9 cellular contexts compared by ENCODE assay signal in genomic region chr11:34208266-34209135, GRCh38.
A peak's percentile ranks its signal among the peaks of the same experiment; 100 is the strongest.
DNase-seq lines count a peak whose midpoint lies in the region; ATAC-seq lines count a peak whose summit lies in the region.
"Had no signal": no experiment of that assay in that cellular context is flagged by ENCODE, and none has a peak within 500 bp of the region (broad histone marks: within the 10 kb centered on the region; RNA-seq: fewer than 3 reads in every experiment).

No MANE protein-coding gene starts in this region.

- POLR2A ChIA-PET in activated CD4-positive, alpha-beta T cell treated with anti-CD3 and anti-CD28 coated beads for 36 hours (lab: Charles Lee) = no interaction called here

- no peaks in the 10 kb centered on the region for H3K9me3 Mint-ChIP-seq in activated CD4-positive, alpha-beta T cell treated with anti-CD3 and anti-CD28 coated beads for 36 hours (ENCODE audit: low read depth)
- no peaks in the 10 kb centered on the region for H3K9me3 Mint-ChIP-seq in dendritic cell treated with granulocyte-macrophage colony-stimulating factor and Interleukin-4, amounts not matched to agents 40 ng/mL and 50 ng/mL, for 4 days
- H3K9me3 Mint-ChIP-seq: naive B cell had no signal

- peak; percentile 43 for DNase-seq in activated CD4-positive, alpha-beta T cell treated with anti-CD3 and anti-CD28 coated beads for 36 hours
- DNase-seq in activated CD4-positive, alpha-beta T cell treated with anti-CD3 and anti-CD28 coated beads, Interleukin-2, amount 50 U/mL, for 48 hours = no peak
- DNase-seq in OCI-M1 (lab: John Stamatoyannopoulos, UW) = peak; percentile 59
- DNase-seq in sciatic nerve (ENCODE audit: low spot score) = no peak
- DNase-seq in NCI-H146 (lab: John Stamatoyannopoulos, UW) = no peak
- no peak for DNase-seq in NCI-H82 treated with DMSO at 0.1 percent for 48 hours (lab: John Stamatoyannopoulos, UW; ENCODE audit: unreplicated experiment)
- DNase-seq: naive B cell had no signal

- H3K36me3 Mint-ChIP-seq in activated CD4-positive, alpha-beta T cell treated with anti-CD3 and anti-CD28 coated beads for 36 hours (ENCODE audit: low read depth) = no peaks in the 10 kb centered on the region
- H3K36me3 Mint-ChIP-seq in dendritic cell treated with granulocyte-macrophage colony-stimulating factor and Interleukin-4, amounts not matched to agents 40 ng/mL and 50 ng/mL, for 4 days (ENCODE audit: low read depth) = no peaks in the 10 kb centered on the region
- H3K36me3 Mint-ChIP-seq: naive B cell had no signal

- ATAC-seq in activated CD4-positive, alpha-beta T cell treated with anti-CD3 and anti-CD28 coated beads for 36 hours = peak; percentile 77
- ATAC-seq in sciatic nerve (peak; percentile 43), GM21529 (IDR thresholded peaks at IDR 0.05; ENCODE audit: unreplicated experiment) (no peak)

- peaks cover 21% of the 10 kb centered on the region for H3K4me1 Mint-ChIP-seq in activated CD4-positive, alpha-beta T cell treated with anti-CD3 and anti-CD28 coated beads for 36 hours
- peaks cover 33% of the 10 kb centered on the region for H3K4me1 Mint-ChIP-seq in dendritic cell treated with granulocyte-macrophage colony-stimulating factor and Interleukin-4, amounts not matched to agents 40 ng/mL and 50 ng/mL, for 4 days (ENCODE audit: low read depth)

- intact Hi-C loops in activated CD4-positive, alpha-beta T cell treated with anti-CD3 and anti-CD28 coated beads for 36 hours (cut with DNase I, micrococcal nuclease) = no loop called here
- intact Hi-C loops in dendritic cell treated with granulocyte-macrophage colony-stimulating factor and Interleukin-4, amounts not matched to agents 40 ng/mL and 50 ng/mL, for 4 days (cut with micrococcal nuclease) = no loop called here
- intact Hi-C loops in sciatic nerve (cut with DNase I) = no loop called here

- H3K27me3 Mint-ChIP-seq in activated CD4-positive, alpha-beta T cell treated with anti-CD3 and anti-CD28 coated beads for 36 hours = peaks cover 5% of the 10 kb centered on the region
- H3K27me3 Mint-ChIP-seq in dendritic cell treated with granulocyte-macrophage colony-stimulating factor and Interleukin-4, amounts not matched to agents 40 ng/mL and 50 ng/mL, for 4 days = no peaks in the 10 kb centered on the region

- no peak overlapping the region for H3K4me3 Mint-ChIP-seq in activated CD4-positive, alpha-beta T cell treated with anti-CD3 and anti-CD28 coated beads for 36 hours
- H3K4me3 Mint-ChIP-seq in dendritic cell treated with granulocyte-macrophage colony-stimulating factor and Interleukin-4, amounts not matched to agents 40 ng/mL and 50 ng/mL, for 4 days = no peak overlapping the region

- peak overlapping the region; percentile 0 for H3K27ac Mint-ChIP-seq in activated CD4-positive, alpha-beta T cell treated with anti-CD3 and anti-CD28 coated beads for 36 hours
- H3K27ac Mint-ChIP-seq in dendritic cell treated with granulocyte-macrophage colony-stimulating factor and Interleukin-4, amounts not matched to agents 40 ng/mL and 50 ng/mL, for 4 days = peak overlapping the region; percentile 23

- CTCF ChIA-PET in activated CD4-positive, alpha-beta T cell treated with anti-CD3 and anti-CD28 coated beads for 36 hours (lab: Charles Lee) = interaction anchor here (0.6 kb wide), 1 partner anchor 157 kb away, joined by 3 read pairs; no protein-coding TSS in a partner anchor

Comparison
In these comparisons a context has a peak if more than half of its experiments do, and no peak if none do; other contexts are left out.
1. DNase-seq: peak in activated CD4-positive, alpha-beta T cell treated with anti-CD3 and anti-CD28 coated beads for 36 hours (single experiment) and OCI-M1 (single experiment); none in activated CD4-positive, alpha-beta T cell treated with anti-CD3 and anti-CD28 coated beads, Interleukin-2, amount 50 U/mL, for 48 hours (0 of 2), sciatic nerve (single experiment), NCI-H146 (single experiment) and NCI-H82 treated with DMSO at 0.1 percent for 48 hours (single experiment).